In genomic region chr6:27728442-27728841, GRCh38 we compare ENCODE assay signal across 29 cellular contexts.
"Had no signal": no experiment of that assay in that cellular context is flagged by ENCODE, and none has a peak within 500 bp of the region (broad histone marks: within the 10 kb centered on the region; RNA-seq: fewer than 3 reads in every experiment).

No MANE protein-coding gene starts in this region.

- H3K27ac Mint-ChIP-seq: dendritic cell treated with granulocyte-macrophage colony-stimulating factor and Interleukin-4, amounts not matched to agents 40 ng/mL and 50 ng/mL, for 4 days; effector memory CD8-positive, alpha-beta T cell; endodermal cell had no signal

- H3K4me3 Mint-ChIP-seq: dendritic cell treated with granulocyte-macrophage colony-stimulating factor and Interleukin-4, amounts not matched to agents 40 ng/mL and 50 ng/mL, for 4 days; effector memory CD8-positive, alpha-beta T cell; endodermal cell had no signal

- H3K9me3 ChIP-seq: colonic mucosa, esophagus muscularis mucosa, esophagus squamous epithelium, gastrocnemius medialis, gastroesophageal sphincter, heart left ventricle, heart right ventricle had no signal

- H3K36me3 ChIP-seq: colonic mucosa, esophagus muscularis mucosa, esophagus squamous epithelium, gastrocnemius medialis, gastroesophageal sphincter, heart left ventricle, heart right ventricle had no signal

- FAIRE-seq: colon, endometrium, endothelial cell of umbilical vein, frontal cortex had no signal

- H3K4me1 ChIP-seq: colonic mucosa, esophagus muscularis mucosa, esophagus squamous epithelium, foreskin keratinocyte, gastrocnemius medialis, gastroesophageal sphincter, heart left ventricle, heart right ventricle had no signal

- H3K27ac ChIP-seq: colonic mucosa, coronary artery, dorsolateral prefrontal cortex, epithelial cell of prostate, esophagus muscularis mucosa, esophagus squamous epithelium, foreskin keratinocyte, gastrocnemius medialis, gastroesophageal sphincter, heart left ventricle, heart right ventricle had no signal

- H3K9me3 Mint-ChIP-seq: dendritic cell treated with granulocyte-macrophage colony-stimulating factor and Interleukin-4, amounts not matched to agents 40 ng/mL and 50 ng/mL, for 4 days; effector memory CD8-positive, alpha-beta T cell; endodermal cell had no signal

- H3K4me3 ChIP-seq: colonic mucosa, coronary artery, dorsolateral prefrontal cortex, esophagus muscularis mucosa, esophagus squamous epithelium, gastrocnemius medialis, gastroesophageal sphincter, heart left ventricle, heart right ventricle had no signal

- ATAC-seq: effector memory CD8-positive, alpha-beta T cell; esophagus mucosa; foreskin keratinocyte; gastrocnemius medialis; gastroesophageal sphincter; heart left ventricle; heart right ventricle had no signal

- DNase-seq: colonic mucosa; cortex of kidney; dermis blood vessel endothelial cell; dorsolateral prefrontal cortex; effector CD4-positive, alpha-beta T cell; effector CD8-positive, alpha-beta T cell; effector memory CD4-positive, alpha-beta T cell; effector memory CD8-positive, alpha-beta T cell; endodermal cell; erythroblast; esophagus squamous epithelium; foreskin fibroblast; foreskin keratinocyte; foreskin melanocyte; gastrocnemius medialis; glutamatergic neuron; head of caudate nucleus; heart left ventricle; heart right ventricle had no signal

- H3K4me1 Mint-ChIP-seq: endodermal cell had no signal

- H3K27me3 ChIP-seq: colonic mucosa had no signal
